ENCODE assay signal across 26 cellular contexts in genomic region chr6:38345586-38345985, GRCh38.
DNase-seq lines count a peak whose midpoint lies in the region; ATAC-seq, FAIRE-seq and TF ChIP-seq lines count a peak whose summit lies in the region.
"Had no signal": no experiment of that assay in that cellular context is flagged by ENCODE, and none has a peak within 500 bp of the region (broad histone marks: within the 10 kb centered on the region; RNA-seq: fewer than 3 reads in every experiment).

No MANE protein-coding gene starts in this region.

- TF ChIP-seq POLR2A in IMR-90 (IDR thresholded peaks at IDR 0.05; ENCODE audit: low read depth, low read length) (no peak), sigmoid colon (IDR thresholded peaks at IDR 0.05) (no peak), GM18505 (IDR thresholded peaks at IDR 0.05; ENCODE audit: borderline replicate concordance, extremely low read depth, insufficient read depth, insufficient read length) (no peak)

- H3K56ac ChIP-seq in IMR-90 (ENCODE audit: extremely low read depth, insufficient read depth, low read length) (no peak overlapping the region), mesendoderm (ENCODE audit: low read length) (no peak overlapping the region)

- ATAC-seq in IMR-90 (ENCODE audit: low read depth) (no peak), GM18505 (IDR thresholded peaks at IDR 0.05; ENCODE audit: unreplicated experiment) (no peak), HG03469 (IDR thresholded peaks at IDR 0.05; ENCODE audit: unreplicated experiment) (no peak)
- ATAC-seq: A549, GM12878, GM23338 had no signal

- dilution Hi-C loops in IMR-90 (cut with HindIII; ENCODE audit: low sequenced_read_pairs, unreplicated experiment), result no loop called here

- CTCF ChIA-PET in IMR-90 (lab: Yijun Ruan, JAX), result no interaction called here

- H3K4me2 ChIP-seq in IMR-90 (ENCODE audit: low read depth, low read length) (no peak overlapping the region), mesendoderm (ENCODE audit: low read length) (no peak overlapping the region)
- H3K4me2 ChIP-seq: A549, GM23338, KMS-11 had no signal

- H3K27me3 ChIP-seq in IMR-90 (ENCODE audit: control insufficient read depth, insufficient read depth, low read length) (no peaks in the 10 kb centered on the region), WERI-Rb-1 (ENCODE audit: insufficient read depth, low read depth, severe bottlenecking) (no peaks in the 10 kb centered on the region), mesendoderm (ENCODE audit: insufficient read depth, low read length, poor library complexity) (no peaks in the 10 kb centered on the region), sigmoid colon (no peaks in the 10 kb centered on the region)
- H3K27me3 ChIP-seq: Peyer's patch had no signal

- DNase-seq in IMR-90, result no peak
- DNase-seq in NCI-H524 treated with DMSO at 0.1 percent for 48 hours (lab: John Stamatoyannopoulos, UW), result peak; percentile 57
- peak; percentile 90 for DNase-seq in WERI-Rb-1
- DNase-seq in mesendoderm, result no peak
- DNase-seq in sigmoid colon, result no peak
- DNase-seq in frontal cortex (ENCODE audit: low spot score in 2 of 2), result no peak
- DNase-seq: C1 segment of cervical spinal cord; CD4-positive, alpha-beta memory T cell; COR-L47; H9; NCI-H1048; NCI-H1694; NCI-H2029 treated with DMSO at 0.1 percent for 48 hours; NCI-H2171 treated with DMSO at 0.1 percent for 48 hours; NCI-H345; NCI-H510A treated with DMSO at 0.1 percent for 48 hours; Peyer's patch; SHP77 treated with DMSO at 0.1 percent for 48 hours had no signal

- H3K23ac ChIP-seq in IMR-90 (ENCODE audit: low read depth, low read length) (no peak overlapping the region), mesendoderm (ENCODE audit: low read length) (no peak overlapping the region)

- intact Hi-C loops in IMR-90 (cut with micrococcal nuclease), result no loop called here
- intact Hi-C loops in sigmoid colon (cut with DNase I), result no loop called here

- no peak for TF ChIP-seq EP300 in sigmoid colon (IDR thresholded peaks at IDR 0.05)

- no peak overlapping the region for H4K91ac ChIP-seq in IMR-90 (ENCODE audit: insufficient read depth, low read depth, low read length)

- H3K4me1 ChIP-seq in IMR-90 (ENCODE audit: control insufficient read depth, insufficient read depth, low read length) (peaks cover 11% of the 10 kb centered on the region), mesendoderm (ENCODE audit: control insufficient read depth, low read depth, low read length) (peaks cover 2% of the 10 kb centered on the region), sigmoid colon (peaks cover 0 to 14% (median 8%) of the 10 kb centered on the region in 4 donors)
- H3K4me1 ChIP-seq: A549, Peyer's patch had no signal

- no peak overlapping the region for H3K27ac ChIP-seq in IMR-90 (ENCODE audit: insufficient read depth, low read length)
- H3K27ac ChIP-seq in WERI-Rb-1, result peak overlapping the region; percentile 78
- H3K27ac ChIP-seq in mesendoderm (ENCODE audit: low read depth, low read length), result peak overlapping the region; percentile 12
- H3K27ac ChIP-seq in sigmoid colon, result no peak overlapping the region
- H3K27ac ChIP-seq: A549, KMS-11, Peyer's patch, SK-N-MC had no signal

- FAIRE-seq in frontal cortex (lab: Jason Lieb, UNC), result no peak
- FAIRE-seq: A549, G401.6, GM12878 had no signal

- POLR2A ChIA-PET in IMR-90 (lab: Charles Lee; ENCODE audit: unreplicated experiment), result no interaction called here

- H2BK15ac ChIP-seq in IMR-90 (ENCODE audit: low read depth, low read length), result no peak overlapping the region
- no peak overlapping the region for H2BK15ac ChIP-seq in mesendoderm (replicated peaks; ENCODE audit: low read depth)

- no peak overlapping the region for H2AK9ac ChIP-seq in IMR-90 (replicated peaks; ENCODE audit: low read depth, low read length, poor library complexity)

- H3K9ac ChIP-seq in IMR-90 (ENCODE audit: low read depth, low read length) (no peak overlapping the region), mesendoderm (ENCODE audit: low read length) (no peak overlapping the region)
- H3K9ac ChIP-seq: KMS-11 had no signal

- in situ Hi-C loops in IMR-90 (cut with MboI; ENCODE audit: low sequenced_read_pairs), result no loop called here

- H2BK5ac ChIP-seq in IMR-90 (ENCODE audit: low read depth, low read length, poor library complexity, severe bottlenecking), result no peak overlapping the region
- H2BK5ac ChIP-seq in mesendoderm (ENCODE audit: low read length), result no peak overlapping the region

- H2AFZ ChIP-seq in IMR-90 (replicated peaks; ENCODE audit: low read length, poor library complexity), result no peak overlapping the region
- H2AFZ ChIP-seq: GM23338 had no signal

- TF ChIP-seq CTCF in IMR-90 (conservative IDR thresholded peaks at IDR 0.05; ENCODE audit: low read depth, low read length), result no peak
- 0 out of 2 replicates have a peak, but pooled peaks have one; percentile 8 for TF ChIP-seq CTCF in WERI-Rb-1 (IDR thresholded peaks at IDR 0.05; ENCODE audit: low read depth, low read length)
- no peak for TF ChIP-seq CTCF in sigmoid colon (IDR thresholded peaks at IDR 0.05)

- peaks cover 10% of the 10 kb centered on the region for H3K9me1 ChIP-seq in IMR-90 (ENCODE audit: insufficient read depth, low read length)

- H3K4ac ChIP-seq in IMR-90 (ENCODE audit: low read depth, low read length) (0 out of 2 replicates have a peak overlapping the region, but pooled peaks have one; percentile 16), mesendoderm (ENCODE audit: low read depth, low read length) (peak overlapping the region; percentile 91)

- no peaks in the 10 kb centered on the region for H4K20me1 ChIP-seq in IMR-90 (ENCODE audit: insufficient read depth, low read length)

- no peak overlapping the region for H3K14ac ChIP-seq in IMR-90 (replicated peaks; ENCODE audit: low read depth, low read length)

- H2BK120ac ChIP-seq in IMR-90 (ENCODE audit: low read depth, low read length) (0 out of 2 replicates have a peak overlapping the region, but pooled peaks have one; percentile 3), mesendoderm (ENCODE audit: low read depth, low read length) (no peak overlapping the region)

- H3K9me3 ChIP-seq in IMR-90 (ENCODE audit: control insufficient read depth, insufficient read depth, low read length), result no peaks in the 10 kb centered on the region
- no peaks in the 10 kb centered on the region for H3K9me3 ChIP-seq in WERI-Rb-1 (ENCODE audit: severe bottlenecking)
- H3K9me3 ChIP-seq in sigmoid colon, result no peaks in the 10 kb centered on the region
- H3K9me3 ChIP-seq: A549, Peyer's patch had no signal

- H3K79me1 ChIP-seq in IMR-90 (ENCODE audit: low read depth in 1 of 2, low read length in 2 of 2) (peaks cover 2 to 8% of the 10 kb centered on the region in 2 experiments; a peak in 3 of 4 replicates), mesendoderm (ENCODE audit: low read length) (no peaks in the 10 kb centered on the region)

- H3K18ac ChIP-seq in IMR-90 (ENCODE audit: low read depth, low read length) (no peak overlapping the region), mesendoderm (ENCODE audit: low read length) (peak overlapping the region; percentile 83)

- no TSS peak for BruUV-seq in IMR-90 (replicated peaks; lab: Mats Ljungman, UMichigan)

- H3K36me3 ChIP-seq in IMR-90 (ENCODE audit: control insufficient read depth, insufficient read depth, low read length), result no peaks in the 10 kb centered on the region
- no peaks in the 10 kb centered on the region; the same call in 1 of the 2 replicates for H3K36me3 ChIP-seq in WERI-Rb-1
- H3K36me3 ChIP-seq in mesendoderm (ENCODE audit: control insufficient read depth, insufficient read depth, low read length), result no peaks in the 10 kb centered on the region
- no peaks in the 10 kb centered on the region for H3K36me3 ChIP-seq in sigmoid colon
- H3K36me3 ChIP-seq: Peyer's patch had no signal

- no peak overlapping the region for H2BK20ac ChIP-seq in IMR-90 (ENCODE audit: low read depth, low read length)

- H2AK5ac ChIP-seq in IMR-90 (ENCODE audit: low read depth, low read length), result peak overlapping the region; percentile 4; the same call in 1 of the 2 replicates
- no peak overlapping the region for H2AK5ac ChIP-seq in mesendoderm (ENCODE audit: low read length)

- no peaks in the 10 kb centered on the region for H3K79me2 ChIP-seq in mesendoderm (ENCODE audit: control insufficient read depth, insufficient read depth, low read length)

- H4K5ac ChIP-seq in IMR-90 (ENCODE audit: low read depth, low read length) (no peak overlapping the region), mesendoderm (ENCODE audit: low read length) (no peak overlapping the region)

- no peak for TF ChIP-seq RAD21 in IMR-90 (IDR thresholded peaks at IDR 0.05; ENCODE audit: low read length)

- H4K8ac ChIP-seq in IMR-90 (ENCODE audit: low read depth in 2 of 2, low read length in 2 of 2) (no peak overlapping the region), mesendoderm (ENCODE audit: low read depth, low read length) (no peak overlapping the region)

- H3K4me3 ChIP-seq in IMR-90 (ENCODE audit: insufficient read depth, low read depth, low read length) (no peak overlapping the region), WERI-Rb-1 (ENCODE audit: low read depth, low read length) (peak overlapping the region; percentile 3), mesendoderm (ENCODE audit: low read length) (no peak overlapping the region), sigmoid colon (no peak overlapping the region)
- H3K4me3 ChIP-seq: A549, GM12878, GM23338, Peyer's patch, SK-N-MC had no signal

- 70% methylated on average over 3 of the region's 5 CpGs; no CpG with 5 or more reads in 1 of the 2 experiments for WGBS in IMR-90 (ENCODE audit: extremely low coverage in 2 of 2, insufficient read length in 1 of 2), 2 experiments
- WGBS in mesendoderm (ENCODE audit: extremely low coverage, insufficient coverage, low lambda C conversion rate), result no CpG with 5 or more reads among the region's 5 CpGs
- WGBS in sigmoid colon, 2 donors, result 82 to 90% methylated on average over 5 of the region's 5 CpGs

TF ChIP-seq in IMR-90, 13 proteins besides CTCF, POLR2A, EP300 and RAD21:
- TF ChIP-seq USF2 (IDR thresholded peaks at IDR 0.05; ENCODE audit: low read depth, low read length) (no peak), NFE2L2 (IDR thresholded peaks at IDR 0.05; ENCODE audit: low read depth, low read length) (no peak), CEBPB (IDR thresholded peaks at IDR 0.05; ENCODE audit: low read depth, low read length) (no peak), RFX5 (IDR thresholded peaks at IDR 0.05; ENCODE audit: low read depth, low read length) (no peak), FOS (IDR thresholded peaks at IDR 0.05; ENCODE audit: low read depth, low read length) (no peak)

Comparison
In these comparisons a context has a peak if more than half of its experiments do, and no peak if none do; other contexts are left out.
1. DNase-seq: peak in NCI-H524 treated with DMSO at 0.1 percent for 48 hours (single experiment) and WERI-Rb-1 (single experiment); none in IMR-90 (single experiment), mesendoderm (single experiment), sigmoid colon (single experiment) and frontal cortex (0 of 2).
2. H3K27ac ChIP-seq: peak in WERI-Rb-1 (single experiment) and mesendoderm (single experiment); none in IMR-90 (single experiment) and sigmoid colon (0 of 4).